Comparison of ENCODE assay signal across 20 cellular contexts in the genomic region with DNA sequence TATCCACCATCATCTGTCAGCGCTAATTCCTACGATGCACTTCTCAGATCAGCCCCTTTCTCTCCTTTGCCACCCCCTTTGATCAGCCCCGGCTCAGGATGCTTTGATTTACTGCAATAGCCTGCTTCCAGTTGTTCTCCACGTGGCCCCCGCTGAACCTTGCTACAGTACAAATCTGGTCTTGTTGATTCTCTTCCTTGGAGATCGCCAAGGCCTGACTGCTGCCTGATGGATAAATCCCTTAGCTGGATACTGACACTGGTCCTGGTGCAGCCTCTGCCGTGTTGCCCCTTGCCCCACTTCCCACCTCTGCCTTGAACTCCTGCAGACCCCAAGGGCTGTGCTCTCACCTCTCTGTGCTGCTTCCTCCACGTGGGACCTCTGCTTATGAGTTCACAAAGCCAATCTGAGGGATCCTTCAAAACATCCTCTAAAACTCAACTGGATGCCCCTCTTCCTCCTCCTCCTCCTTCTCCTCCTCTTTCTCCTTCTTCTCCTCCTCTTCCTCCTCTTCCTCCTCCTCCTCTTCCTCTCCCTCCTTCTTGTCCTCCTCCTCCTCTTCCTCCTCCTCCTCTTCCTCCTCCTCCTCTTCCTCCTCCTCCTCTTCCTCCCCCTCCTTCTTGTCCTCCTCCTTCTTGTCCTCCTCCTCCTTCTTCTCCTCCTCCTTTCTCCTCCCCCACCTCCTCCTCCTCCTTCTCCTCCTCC. TPM values are rescaled to one million over a fixed set of nuclear protein-coding genes. Genes with fewer than 3 reads are reported as not detected.
"Had no signal": no experiment of that assay in that cellular context is flagged by ENCODE, and none has a peak within 500 bp of the region (broad histone marks: within the 10 kb centered on the region; RNA-seq: fewer than 3 reads in every experiment).

No MANE protein-coding gene starts in this region.

- H3K36me3 ChIP-seq: neural progenitor cell, prostate gland, right atrium auricular region, upper lobe of right lung had no signal

- H3K4me1 ChIP-seq: neural progenitor cell, prostate gland, right atrium auricular region, upper lobe of right lung had no signal

- H2AFZ ChIP-seq: hepatocyte, neural progenitor cell had no signal

- H3K27ac ChIP-seq: dorsolateral prefrontal cortex, hepatocyte, neural progenitor cell, prostate gland, right atrium auricular region, skin epidermis, upper lobe of right lung had no signal

- H3K9me3 ChIP-seq: mucosa of descending colon, prostate gland, right atrium auricular region, upper lobe of right lung had no signal

- H3K4me2 ChIP-seq: hepatocyte, neural progenitor cell had no signal

- H3K9ac ChIP-seq: neural progenitor cell had no signal

- H3K27me3 ChIP-seq: right atrium auricular region had no signal

- H3K4me3 ChIP-seq: dorsolateral prefrontal cortex, hepatocyte, mucosa of descending colon, neural progenitor cell, prostate gland, right atrium auricular region, skin epidermis, upper lobe of right lung had no signal

- ATAC-seq: mucosa of descending colon, upper lobe of right lung had no signal

- DNase-seq: activated B cell treated with CpG ODN at 0.5 μM for 24 hours; activated CD4-positive, alpha-beta T cell treated with anti-CD3 and anti-CD28 coated beads, Interleukin-2, amount 10 ng/mL, durations not matched to agents 24 days and 14 days; activated CD8-positive, alpha-beta memory T cell treated with anti-CD3 and anti-CD28 coated beads for 24 hours; activated CD8-positive, alpha-beta memory T cell treated with anti-CD3 and anti-CD28 coated beads, Interleukin-2, amount 50 U/mL, for 48 hours; activated effector memory CD4-positive, alpha-beta T cell treated with Interleukin-2 at 50 U/mL for 16 hours; activated T-cell treated with anti-CD3 and anti-CD28 coated beads, Interleukin-2, amount 50 U/mL, for 48 hours; amniotic stem cell; caudate nucleus; dorsolateral prefrontal cortex; mesenchymal stem cell; mucosa of descending colon; naive B cell; stimulated activated CD4-positive, alpha-beta T cell treated with anti-CD3 and anti-CD28 coated beads, Interleukin-2, amount 100 ng/mL, for 48 hours; upper lobe of right lung had no signal

- H3K79me2 ChIP-seq: hepatocyte had no signal

RNA-seq across cellular contexts. Expression of a gene that starts 15.3 kb away (rescaled TPM):
- total RNA-seq: activated B cell treated with CpG ODN at 0.5 μM for 24 hours, fibroblast of villous mesenchyme had no signal
